Comparison of ENCODE assay signal across 1 cellular context in genomic region chr2:131753640-131754561, GRCh38.
TF ChIP-seq lines count a peak whose summit lies in the region.

No MANE protein-coding gene starts in this region.

TF ChIP-seq in K562, 482 proteins besides CTCF, POLR2A, EP300 and RAD21 (continued from another document):
- TF ChIP-seq AFF1 (IDR thresholded peaks at IDR 0.05; ENCODE audit: low read depth in 1 of 2, partially characterized antibody in 2 of 2): peak in 1 of 2 experiments; percentile 32
- TF ChIP-seq ZBTB33 (CRISPR knock-in tag; IDR thresholded peaks at IDR 0.05): peak; percentile 79; the same call in 1 of the 2 replicates
